Comparison of ENCODE assay signal across 21 cellular contexts in the genomic region with DNA sequence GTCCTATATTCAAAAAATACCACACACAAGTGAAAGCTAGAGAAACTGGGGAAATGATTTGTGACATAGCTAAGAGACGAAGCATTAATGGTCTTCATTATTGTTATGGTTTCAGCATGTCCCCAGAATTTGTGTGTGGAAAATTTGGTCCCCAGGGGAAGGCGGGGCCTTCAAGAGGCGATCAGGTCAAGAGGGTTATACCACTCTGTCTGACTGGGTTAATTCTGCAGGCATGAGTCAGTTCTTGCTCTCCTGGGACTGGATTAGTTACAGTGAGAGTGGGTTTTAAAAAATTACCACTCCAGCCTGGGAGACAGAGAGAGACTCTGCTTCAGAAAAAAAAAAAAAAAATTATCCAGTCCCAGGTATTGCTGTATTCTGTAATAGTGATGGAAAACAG. TPM values are rescaled to one million over a fixed set of nuclear protein-coding genes. Genes with fewer than 3 reads are reported as not detected.
DNase-seq lines count a peak whose midpoint lies in the region; ATAC-seq and TF ChIP-seq lines count a peak whose summit lies in the region.
"Had no signal": no experiment of that assay in that cellular context is flagged by ENCODE, and none has a peak within 500 bp of the region (broad histone marks: within the 10 kb centered on the region; RNA-seq: fewer than 3 reads in every experiment).

No MANE protein-coding gene starts in this region.

- H3K27ac Mint-ChIP-seq in HFFc6: no peak overlapping the region
- H3K27ac Mint-ChIP-seq: GM23338; T-helper 1 cell treated with Interleukin-12 subunit alpha and Interleukin-12 subunit beta and Interleukin-4 antibody, amounts not matched to agents 30 μg/mL and 1 μg/mL, for 36 hours had no signal

- CTCF ChIA-PET in AG04449 (lab: Yijun Ruan, JAX): interaction anchor here (0.7 kb wide), 1 partner anchor 29 kb away, joined by 3 read pairs; no protein-coding TSS in a partner anchor

- H3K9me3 Mint-ChIP-seq in HFFc6: no peaks in the 10 kb centered on the region
- H3K9me3 Mint-ChIP-seq: GM23338 had no signal

- H3K4me3 Mint-ChIP-seq in HFFc6: peak overlapping the region; percentile 32; the same call in 1 of the 2 replicates
- H3K4me3 Mint-ChIP-seq: GM23338; T-helper 1 cell treated with Interleukin-12 subunit alpha and Interleukin-12 subunit beta and Interleukin-4 antibody, amounts not matched to agents 30 μg/mL and 1 μg/mL, for 36 hours had no signal

- POLR2A ChIA-PET in AG04449 (lab: Yijun Ruan, JAX): interaction anchor here (0.6 kb wide), 1 partner anchor 11 kb away, joined by 3 read pairs; no protein-coding TSS in a partner anchor

- no peak for ATAC-seq in GM18861 (IDR thresholded peaks at IDR 0.05; ENCODE audit: unreplicated experiment)
- no peak for ATAC-seq in HG03025 (IDR thresholded peaks at IDR 0.05; ENCODE audit: low FRiP score, unreplicated experiment)
- ATAC-seq in HG03135 (IDR thresholded peaks at IDR 0.05; ENCODE audit: unreplicated experiment): no peak
- ATAC-seq: GM23338 had no signal

- DNase-seq in AG04449 (ENCODE audit: low read depth, low spot score): peak; percentile 29
- peak; percentile 39 for DNase-seq in HFFc6
- peak; percentile 5 for DNase-seq in amniotic epithelial cell (ENCODE audit: low read depth)
- DNase-seq in iris pigment epithelial cell (ENCODE audit: low read depth): peak; percentile 45
- no peak for DNase-seq in GM19238 (ENCODE audit: insufficient read length, low spot score)
- DNase-seq: activated CD4-positive, alpha-beta T cell treated with anti-CD3 and anti-CD28 coated beads for 4 hours; activated T-cell treated with anti-CD3 and anti-CD28 coated beads, Interleukin-2, amount 50 U/mL, for 1 hour; adrenal gland; MV-4-11; NCI-H446; stimulated activated CD4-positive, alpha-beta T cell treated with anti-CD3 and anti-CD28 coated beads, Interleukin-1b, Interleukin-23, amount 100 ng/mL, for 48 hours; stimulated activated CD8-positive, alpha-beta memory T cell treated with anti-CD3 and anti-CD28 coated beads, Interleukin-4, amount 100 ng/mL, for 48 hours had no signal

- no peaks in the 10 kb centered on the region; the same call in 1 of the 2 replicates for H3K36me3 Mint-ChIP-seq in HFFc6 (ENCODE audit: low read depth)

- H3K4me1 Mint-ChIP-seq in HFFc6 (ENCODE audit: low read depth): peaks cover 31% of the 10 kb centered on the region

- H3K27me3 Mint-ChIP-seq in HFFc6 (ENCODE audit: insufficient read depth): peaks cover 6% of the 10 kb centered on the region

- TF ChIP-seq CTCF in AG04449 (IDR thresholded peaks at IDR 0.05; ENCODE audit: insufficient read depth, low read length, missing control alignments) (no peak), HFFc6 (IDR thresholded peaks at IDR 0.05) (no peak)

- no peak overlapping the region for H3K4me3 ChIP-seq in AG04449 (ENCODE audit: low read depth, low read length)
- H3K4me3 ChIP-seq: adrenal gland, GM23338, tibial nerve had no signal

RNA-seq across cellular contexts. Expression of a gene that starts 2.1 kb away (rescaled TPM):
- not detected for total RNA-seq in HFFc6 (2021; fragmentation: NEBNext Ultra II Directional; extraction: Animal tissue kit (Norgen Biotek cat#: 25700))
- total RNA-seq: adrenal gland, dermis microvascular lymphatic vessel endothelial cell, kidney epithelial cell, pulmonary artery endothelial cell, tibial nerve had no signal
